Comparison of ENCODE assay signal across 30 cellular contexts in the genomic region with DNA sequence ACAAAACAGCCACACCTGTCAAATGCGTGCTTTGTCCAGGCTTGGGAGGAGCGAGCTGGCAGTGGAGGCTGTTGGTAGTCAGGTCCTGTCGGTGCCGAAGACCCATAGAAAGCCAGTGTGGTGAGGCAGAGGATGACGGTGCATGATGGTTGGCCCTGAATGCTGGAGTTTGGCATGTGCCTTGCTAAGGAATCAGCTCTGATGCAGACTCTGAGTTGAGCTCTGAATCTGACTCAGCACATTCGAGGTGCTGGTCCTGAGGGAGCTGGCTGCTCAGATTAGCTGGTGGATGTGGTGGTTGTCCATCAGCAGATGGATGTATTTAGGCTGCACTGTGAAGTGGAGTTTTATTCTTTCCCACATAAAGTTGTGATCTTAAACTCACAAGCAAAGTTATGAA.
"Had no signal": no experiment of that assay in that cellular context is flagged by ENCODE, and none has a peak within 500 bp of the region (broad histone marks: within the 10 kb centered on the region; RNA-seq: fewer than 3 reads in every experiment).

No MANE protein-coding gene starts in this region.

- H3K27me3 ChIP-seq: ascending aorta, breast epithelium, cardiac muscle cell, colonic mucosa had no signal

- H3K27ac Mint-ChIP-seq: activated CD4-positive, alpha-beta memory T cell treated with anti-CD3 and anti-CD28 coated beads for 36 hours; activated CD4-positive, alpha-beta T cell treated with anti-CD3 and anti-CD28 coated beads for 36 hours; activated CD4-positive, alpha-beta T cell treated with anti-CD3 and anti-CD28 coated beads, Interleukin-2, amount 10 ng/mL, durations not matched to agents 24 days and 14 days; activated CD8-positive, alpha-beta memory T cell treated with anti-CD3 and anti-CD28 coated beads, Interleukin-2, amount 10 ng/mL, durations not matched to agents 7 days and 5 days; activated CD8-positive, alpha-beta T cell treated with anti-CD3 and anti-CD28 coated beads, Interleukin-2, amount 10 ng/mL, durations not matched to agents 7 days and 5 days; activated naive CD4-positive, alpha-beta T cell treated with anti-CD3 and anti-CD28 coated beads, Interleukin-2, amount 10 ng/mL, durations not matched to agents 7 days and 5 days; activated naive CD4-positive, alpha-beta T cell treated with anti-CD3 and anti-CD28 coated beads, Interleukin-2, amount 50 U/mL, for 72 hours; activated naive CD8-positive, alpha-beta T cell treated with anti-CD3 and anti-CD28 coated beads, Interleukin-2, amount 10 ng/mL, durations not matched to agents 7 days and 5 days; activated T-cell treated with anti-CD3 and anti-CD28 coated beads, Interleukin-2, amount 50 U/mL, for 72 hours; brain; T-helper 17 cell; T-helper 2 cell treated with Interferon-gamma antibody and Interleukin-4, amounts not matched to agents 5 μg/mL and 100 μg/mL, for 36 hours had no signal

- H3K27ac ChIP-seq: ascending aorta, breast epithelium, cardiac muscle cell, colonic mucosa had no signal

- H3K9me3 ChIP-seq: colonic mucosa had no signal

- H3K4me3 Mint-ChIP-seq: activated CD4-positive, alpha-beta memory T cell treated with anti-CD3 and anti-CD28 coated beads for 36 hours; activated CD4-positive, alpha-beta T cell treated with anti-CD3 and anti-CD28 coated beads for 36 hours; activated CD4-positive, alpha-beta T cell treated with anti-CD3 and anti-CD28 coated beads, Interleukin-2, amount 10 ng/mL, durations not matched to agents 24 days and 14 days; activated CD8-positive, alpha-beta memory T cell treated with anti-CD3 and anti-CD28 coated beads, Interleukin-2, amount 10 ng/mL, durations not matched to agents 7 days and 5 days; activated CD8-positive, alpha-beta T cell treated with anti-CD3 and anti-CD28 coated beads, Interleukin-2, amount 10 ng/mL, durations not matched to agents 7 days and 5 days; activated naive CD4-positive, alpha-beta T cell treated with anti-CD3 and anti-CD28 coated beads, Interleukin-2, amount 10 ng/mL, durations not matched to agents 7 days and 5 days; activated naive CD8-positive, alpha-beta T cell treated with anti-CD3 and anti-CD28 coated beads, Interleukin-2, amount 10 ng/mL, durations not matched to agents 7 days and 5 days; activated T-cell treated with anti-CD3 and anti-CD28 coated beads, Interleukin-2, amount 50 U/mL, for 72 hours; brain; T-helper 17 cell; T-helper 2 cell treated with Interferon-gamma antibody and Interleukin-4, amounts not matched to agents 5 μg/mL and 100 μg/mL, for 36 hours had no signal

- H3K36me3 Mint-ChIP-seq: activated naive CD4-positive, alpha-beta T cell treated with anti-CD3 and anti-CD28 coated beads, Interleukin-2, amount 10 ng/mL, durations not matched to agents 7 days and 5 days had no signal

- H3K4me1 Mint-ChIP-seq: activated CD4-positive, alpha-beta T cell treated with anti-CD3 and anti-CD28 coated beads for 36 hours; activated naive CD4-positive, alpha-beta T cell treated with anti-CD3 and anti-CD28 coated beads, Interleukin-2, amount 10 ng/mL, durations not matched to agents 7 days and 5 days; brain; T-helper 17 cell had no signal

- FAIRE-seq: frontal cortex had no signal

- H3K4me3 ChIP-seq: ascending aorta, breast epithelium, cardiac muscle cell, colonic mucosa had no signal

- H3K4me1 ChIP-seq: ascending aorta, breast epithelium, colonic mucosa had no signal

- ATAC-seq: activated CD4-positive, alpha-beta T cell treated with anti-CD3 and anti-CD28 coated beads for 36 hours; activated CD8-positive, alpha-beta memory T cell treated with anti-CD3 and anti-CD28 coated beads, Interleukin-2, amount 10 ng/mL, durations not matched to agents 7 days and 5 days; activated CD8-positive, alpha-beta T cell treated with anti-CD3 and anti-CD28 coated beads, Interleukin-2, amount 10 ng/mL, durations not matched to agents 7 days and 5 days; activated naive CD4-positive, alpha-beta T cell treated with anti-CD3 and anti-CD28 coated beads, Interleukin-2, amount 50 U/mL, for 72 hours; activated T-cell treated with anti-CD3 and anti-CD28 coated beads, Interleukin-2, amount 50 U/mL, for 72 hours; esophagus mucosa; T-helper 17 cell had no signal

- H3K36me3 ChIP-seq: ascending aorta, breast epithelium, cardiac muscle cell, colonic mucosa had no signal

- DNase-seq: activated CD4-positive, alpha-beta memory T cell treated with anti-CD3 and anti-CD28 coated beads for 36 hours; activated CD4-positive, alpha-beta T cell treated with anti-CD3 and anti-CD28 coated beads for 36 hours; activated CD4-positive, alpha-beta T cell treated with anti-CD3 and anti-CD28 coated beads, Interleukin-2, amount 10 ng/mL, durations not matched to agents 24 days and 14 days; activated CD4-positive, CD25-positive, alpha-beta regulatory T cell; activated CD4-positive, CD25-positive, alpha-beta regulatory T cell treated with anti-CD3 and anti-CD28 coated beads, Interleukin-2, amount 50 U/mL, for 72 hours; activated CD8-positive, alpha-beta memory T cell treated with anti-CD3 and anti-CD28 coated beads, Interleukin-2, amount 10 ng/mL, durations not matched to agents 7 days and 5 days; activated CD8-positive, alpha-beta memory T cell treated with anti-CD3 and anti-CD28 coated beads, Interleukin-2, amount 50 U/mL, for 4 hours; activated CD8-positive, alpha-beta T cell treated with anti-CD3 and anti-CD28 coated beads, Interleukin-2, amount 10 ng/mL, durations not matched to agents 7 days and 5 days; activated gamma-delta T cell; activated naive CD4-positive, alpha-beta T cell; activated naive CD4-positive, alpha-beta T cell treated with anti-CD3 and anti-CD28 coated beads, Interleukin-2, amount 10 ng/mL, durations not matched to agents 7 days and 5 days; activated naive CD8-positive, alpha-beta T cell treated with anti-CD3 and anti-CD28 coated beads, Interleukin-2, amount 10 ng/mL, durations not matched to agents 7 days and 5 days; activated T-cell treated with anti-CD3 and anti-CD28 coated beads, Interleukin-2, amount 50 U/mL, for 1 hour; activated T-cell treated with anti-CD3 and anti-CD28 coated beads, Interleukin-2, amount 50 U/mL, for 72 hours; central memory CD4-positive, alpha-beta T cell; cerebellar nuclear complex; colonic mucosa; effector CD8-positive, alpha-beta T cell; foreskin fibroblast; head of caudate nucleus; T-helper 17 cell; T1000 had no signal
